ENCODE assay signal across 26 cellular contexts in the genomic region with DNA sequence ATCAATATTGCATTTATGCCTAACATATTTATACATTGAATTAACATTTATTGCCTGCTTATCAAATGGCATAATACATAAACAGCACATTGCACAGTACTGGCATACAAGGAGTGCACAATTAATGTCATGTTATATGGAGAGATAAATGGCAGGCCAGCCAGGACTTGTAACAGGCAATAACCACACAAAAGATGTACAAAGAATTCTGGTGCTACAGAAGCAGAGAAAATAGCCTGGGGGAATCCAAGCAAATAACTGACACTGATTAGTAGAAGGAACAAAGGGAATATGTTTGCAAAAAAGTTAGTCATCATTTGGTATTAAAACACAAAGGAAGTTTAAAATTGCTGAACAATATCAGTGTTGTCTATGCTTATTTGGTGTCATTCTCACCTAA. TPM values are rescaled to one million over a fixed set of nuclear protein-coding genes. Genes with fewer than 3 reads are reported as not detected.
DNase-seq lines count a peak whose midpoint lies in the region; ATAC-seq and TF ChIP-seq lines count a peak whose summit lies in the region.
"Had no signal": no experiment of that assay in that cellular context is flagged by ENCODE, and none has a peak within 500 bp of the region (broad histone marks: within the 10 kb centered on the region; RNA-seq: fewer than 3 reads in every experiment).

No MANE protein-coding gene starts in this region.

- H3K9me3 ChIP-seq in prostate gland, result no peaks in the 10 kb centered on the region
- no peaks in the 10 kb centered on the region for H3K9me3 ChIP-seq in adrenal gland (replicated peaks in 1 of 3)
- H3K9me3 ChIP-seq: heart left ventricle, upper lobe of left lung had no signal

- no peaks in the 10 kb centered on the region for H3K4me1 Mint-ChIP-seq in activated T-cell treated with anti-CD3 and anti-CD28 coated beads, Interleukin-2, amount 50 U/mL, for 72 hours (ENCODE audit: low read depth)
- H3K4me1 Mint-ChIP-seq: activated naive CD8-positive, alpha-beta T cell treated with anti-CD3 and anti-CD28 coated beads for 36 hours had no signal

- no peak for TF ChIP-seq POLR2A in prostate gland (IDR thresholded peaks at IDR 0.05)
- TF ChIP-seq POLR2A in adrenal gland (IDR thresholded peaks at IDR 0.05), result no peak

- in situ Hi-C loops in SK-MEL-5 (cut with HindIII; ENCODE audit: low pct_unique_long_range_greater_than_20kb, low sequenced_read_pairs), result no loop called here

- H3K4me3 Mint-ChIP-seq in activated T-cell treated with anti-CD3 and anti-CD28 coated beads, Interleukin-2, amount 50 U/mL, for 72 hours, result no peak overlapping the region
- H3K4me3 Mint-ChIP-seq: activated CD4-positive, alpha-beta memory T cell treated with anti-CD3 and anti-CD28 coated beads for 36 hours; activated naive CD8-positive, alpha-beta T cell treated with anti-CD3 and anti-CD28 coated beads for 36 hours had no signal

- peaks cover 1 to 2% of the 10 kb centered on the region in 2 donors for H3K9me3 Mint-ChIP-seq in activated T-cell treated with anti-CD3 and anti-CD28 coated beads, Interleukin-2, amount 50 U/mL, for 72 hours

- no peaks in the 10 kb centered on the region for H3K27me3 ChIP-seq in prostate gland (replicated peaks; ENCODE audit: insufficient read depth)
- H3K27me3 ChIP-seq in adrenal gland, result no peaks in the 10 kb centered on the region
- H3K27me3 ChIP-seq: dorsolateral prefrontal cortex, heart left ventricle, upper lobe of left lung had no signal

- H3K4me3 ChIP-seq in prostate gland, result no peak overlapping the region
- H3K4me3 ChIP-seq in adrenal gland, result no peak overlapping the region
- H3K4me3 ChIP-seq: dorsolateral prefrontal cortex, heart left ventricle, skin epidermis, upper lobe of left lung had no signal

- H3K27ac ChIP-seq in prostate gland (no peak overlapping the region), adrenal gland (no peak overlapping the region)
- H3K27ac ChIP-seq: dorsolateral prefrontal cortex, heart left ventricle, HL-60, skin epidermis, upper lobe of left lung had no signal

- H3K4me1 ChIP-seq in prostate gland (replicated peaks) (no peaks in the 10 kb centered on the region), adrenal gland (replicated peaks in 1 of 2) (no peaks in the 10 kb centered on the region)
- H3K4me1 ChIP-seq: upper lobe of left lung had no signal

- no peak for ATAC-seq in activated T-cell treated with anti-CD3 and anti-CD28 coated beads, Interleukin-2, amount 50 U/mL, for 72 hours (replicated peaks in 1 of 2)
- ATAC-seq: heart left ventricle, HepG2 had no signal

- H3K27ac Mint-ChIP-seq in activated T-cell treated with anti-CD3 and anti-CD28 coated beads, Interleukin-2, amount 50 U/mL, for 72 hours, result no peak overlapping the region
- H3K27ac Mint-ChIP-seq: activated CD4-positive, alpha-beta memory T cell treated with anti-CD3 and anti-CD28 coated beads for 36 hours; activated naive CD8-positive, alpha-beta T cell treated with anti-CD3 and anti-CD28 coated beads for 36 hours had no signal

- intact Hi-C loops in prostate gland (cut with DNase I), result no loop called here
- intact Hi-C loops in adrenal gland (cut with DNase I), result no loop called here

- TF ChIP-seq CTCF in prostate gland (IDR thresholded peaks at IDR 0.05) (no peak), adrenal gland (IDR thresholded peaks at IDR 0.05) (no peak)

- H3K36me3 ChIP-seq in prostate gland (no peaks in the 10 kb centered on the region), adrenal gland (replicated peaks in 1 of 2) (no peaks in the 10 kb centered on the region)
- H3K36me3 ChIP-seq: heart left ventricle, upper lobe of left lung had no signal

- DNase-seq in NCI-H2081 (lab: John Stamatoyannopoulos, UW) (peak; percentile 31 to 50), NCI-H2081 treated with DMSO at 0.1 percent for 48 hours (lab: John Stamatoyannopoulos, UW) (no peak), NCI-H146 (lab: John Stamatoyannopoulos, UW) (peak; percentile 97), SK-MEL-5 (ENCODE audit: low read depth, low spot score) (peak; percentile 3), prostate gland (ENCODE audit: low spot score) (peak; percentile 8), UCSD-AML1 (lab: John Stamatoyannopoulos, UW; ENCODE audit: unreplicated experiment) (no peak), adrenal gland (no peak)
- DNase-seq in activated T-cell treated with anti-CD3 and anti-CD28 coated beads, Interleukin-2, amount 50 U/mL, for 72 hours, result no peak
- DNase-seq: activated CD4-positive, alpha-beta memory T cell treated with anti-CD3 and anti-CD28 coated beads for 36 hours; activated naive CD8-positive, alpha-beta T cell treated with anti-CD3 and anti-CD28 coated beads for 36 hours; DND-41; dorsolateral prefrontal cortex; heart left ventricle; mesendoderm; NCI-H1048; NCI-H2107; NCI-H526 treated with DMSO at 0.1 percent for 48 hours; Right ventricle myocardium superior; stimulated activated CD4-positive, alpha-beta T cell treated with anti-CD3 and anti-CD28 coated beads, Interleukin-1b, Interleukin-23, amount 100 ng/mL, for 48 hours; SW 1271; upper lobe of left lung had no signal

- no peaks in the 10 kb centered on the region for H3K27me3 Mint-ChIP-seq in activated T-cell treated with anti-CD3 and anti-CD28 coated beads, Interleukin-2, amount 50 U/mL, for 72 hours (ENCODE audit: low read depth)
- H3K27me3 Mint-ChIP-seq: activated CD4-positive, alpha-beta memory T cell treated with anti-CD3 and anti-CD28 coated beads for 36 hours; activated naive CD8-positive, alpha-beta T cell treated with anti-CD3 and anti-CD28 coated beads for 36 hours had no signal

- no peaks in the 10 kb centered on the region for H3K36me3 Mint-ChIP-seq in activated T-cell treated with anti-CD3 and anti-CD28 coated beads, Interleukin-2, amount 50 U/mL, for 72 hours (ENCODE audit: insufficient read depth in 2 of 2)
- H3K36me3 Mint-ChIP-seq: activated CD4-positive, alpha-beta memory T cell treated with anti-CD3 and anti-CD28 coated beads for 36 hours; activated naive CD8-positive, alpha-beta T cell treated with anti-CD3 and anti-CD28 coated beads for 36 hours had no signal

RNA-seq across cellular contexts. Expression of gene COL21A1, which starts 27.3 kb away (rescaled TPM):
- total RNA-seq in SK-MEL-5 (2014; rRNA removed; shearing (Covaris generic)), result 0.16 and 0.66 TPM in 2 replicates
- polyA plus RNA-seq in SK-MEL-5 (2015; cell fraction: cytosol; rRNA removed), result 0.10 and 0.23 TPM in 2 replicates
- polyA plus RNA-seq in SK-MEL-5 (2015; cell fraction: nucleus; rRNA removed), result 0.07 and 1.1 TPM in 2 replicates
- total RNA-seq in prostate gland (10 to 100 TPM in 1 of 2 donors, 1 to 10 TPM in 1; 4.8 to 13.3 TPM), adrenal gland (1 to 10 TPM in 3 of 8 donors, under 1 TPM in 5; 0.12 to 2.3 (median 0.67) TPM)
- polyA plus RNA-seq in adrenal gland, result 1 to 10 TPM; 1.3 to 3.4 (median 1.8) TPM
- total RNA-seq in activated T-cell treated with anti-CD3 and anti-CD28 coated beads, Interleukin-2, amount 50 U/mL, for 72 hours, result not detected
- total RNA-seq: A172; activated CD4-positive, alpha-beta memory T cell treated with anti-CD3 and anti-CD28 coated beads for 36 hours; activated naive CD8-positive, alpha-beta T cell treated with anti-CD3 and anti-CD28 coated beads for 36 hours; HepG2; OCI-LY7 had no signal

Comparison
In these comparisons a context has a peak if more than half of its experiments do, and no peak if none do; other contexts are left out.
1. DNase-seq: peak in NCI-H2081 (2 of 2), NCI-H146 (single experiment), SK-MEL-5 (single experiment) and prostate gland (single experiment); none in NCI-H2081 treated with DMSO at 0.1 percent for 48 hours (single experiment), UCSD-AML1 (single experiment), adrenal gland (0 of 7) and activated T-cell treated with anti-CD3 and anti-CD28 coated beads, Interleukin-2, amount 50 U/mL, for 72 hours (0 of 2).